17 cellular contexts compared by ENCODE assay signal in the genomic region with DNA sequence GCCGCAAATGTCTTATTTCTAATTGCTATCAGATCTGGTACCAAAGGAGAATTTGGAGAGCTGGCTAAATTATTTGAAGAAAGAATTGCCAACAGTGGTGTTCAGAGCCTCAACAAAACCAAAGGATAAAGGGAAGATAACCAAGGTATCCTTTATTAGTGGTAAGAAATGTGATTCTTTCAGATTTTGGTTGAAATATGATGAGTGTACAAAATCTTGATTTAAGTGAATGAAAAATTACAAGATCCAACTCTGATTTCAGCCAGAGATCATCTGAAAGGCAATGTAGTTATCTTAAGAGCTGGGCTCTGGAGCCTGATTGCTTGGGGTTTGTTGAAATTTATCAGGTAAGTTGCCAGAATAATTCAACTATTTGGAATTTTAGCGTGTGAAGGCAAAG. TPM values are rescaled to one million over a fixed set of nuclear protein-coding genes. Genes with fewer than 3 reads are reported as not detected.
DNase-seq lines count a peak whose midpoint lies in the region; ATAC-seq and TF ChIP-seq lines count a peak whose summit lies in the region.
"Had no signal": no experiment of that assay in that cellular context is flagged by ENCODE, and none has a peak within 500 bp of the region (broad histone marks: within the 10 kb centered on the region; RNA-seq: fewer than 3 reads in every experiment).

No MANE protein-coding gene starts in this region.

- ATAC-seq in activated T-cell treated with anti-CD3 and anti-CD28 coated beads, Interleukin-2, amount 50 U/mL, for 72 hours (replicated peaks in 1 of 2) = no peak
- ATAC-seq in HG03280 (IDR thresholded peaks at IDR 0.05; ENCODE audit: unreplicated experiment) = no peak
- no peak for ATAC-seq in aorta (ENCODE audit: low FRiP score)

- H3K27ac Mint-ChIP-seq in activated T-cell treated with anti-CD3 and anti-CD28 coated beads, Interleukin-2, amount 50 U/mL, for 72 hours = peak overlapping the region; percentile 100
- H3K27ac Mint-ChIP-seq in brain = peak overlapping the region in 3 of 5 experiments; percentile 1 to 62 (median 12)

- H3K36me3 ChIP-seq in SK-N-MC (ENCODE audit: insufficient read depth, low read length) (peaks cover 86% of the 10 kb centered on the region), prostate gland (peaks cover 12 to 29% of the 10 kb centered on the region in 2 donors), aorta (ENCODE audit: control insufficient read depth in 1 of 2, insufficient read depth in 2 of 2, low read length in 1 of 2) (peaks cover 15 to 18% of the 10 kb centered on the region in 2 donors), BE2C (peaks cover 88% of the 10 kb centered on the region)

- peaks cover 32 to 68% of the 10 kb centered on the region in 2 donors for H3K36me3 Mint-ChIP-seq in activated T-cell treated with anti-CD3 and anti-CD28 coated beads, Interleukin-2, amount 50 U/mL, for 72 hours (ENCODE audit: insufficient read depth in 2 of 2)
- peaks cover 88% of the 10 kb centered on the region for H3K36me3 Mint-ChIP-seq in brain

- TF ChIP-seq POLR2A in prostate gland (IDR thresholded peaks at IDR 0.05) = no peak

- no peaks in the 10 kb centered on the region for H3K9me3 Mint-ChIP-seq in activated T-cell treated with anti-CD3 and anti-CD28 coated beads, Interleukin-2, amount 50 U/mL, for 72 hours
- H3K9me3 Mint-ChIP-seq in brain = peaks cover 0 to 5% (median 0%) of the 10 kb centered on the region in 5 experiments

- DNase-seq in activated T-cell treated with anti-CD3 and anti-CD28 coated beads, Interleukin-2, amount 50 U/mL, for 72 hours = no peak
- DNase-seq in activated T-cell treated with anti-CD3 and anti-CD28 coated beads for 4 hours (no peak), SK-N-MC (ENCODE audit: low read depth, low spot score) (no peak), prostate gland (ENCODE audit: low spot score) (no peak), aorta (no peak), BE2C (no peak)
- DNase-seq: activated CD8-positive, alpha-beta memory T cell treated with anti-CD3 and anti-CD28 coated beads, Interleukin-2, amount 50 U/mL, for 48 hours; brain microvascular endothelial cell; NCI-H1092; NCI-H2029; NCI-H226; NCI-H774; Right ventricle myocardium superior; substantia nigra had no signal

- no peak overlapping the region for H3K9ac ChIP-seq in SK-N-MC (ENCODE audit: insufficient read length)

- peaks cover 79% of the 10 kb centered on the region for H3K4me1 Mint-ChIP-seq in activated T-cell treated with anti-CD3 and anti-CD28 coated beads, Interleukin-2, amount 50 U/mL, for 72 hours (ENCODE audit: low read depth)
- peaks cover 24% of the 10 kb centered on the region for H3K4me1 Mint-ChIP-seq in brain

- 93% methylated on average over 2 of the region's 2 CpGs for WGBS in prostate gland
- WGBS in aorta, 2 donors = 81 to 88% methylated on average over 2 of the region's 2 CpGs

- H3K9me3 ChIP-seq in SK-N-MC (ENCODE audit: low read depth, low read length) = no peaks in the 10 kb centered on the region
- no peaks in the 10 kb centered on the region for H3K9me3 ChIP-seq in prostate gland
- H3K9me3 ChIP-seq in aorta (ENCODE audit: control insufficient read depth, low read length) = no peaks in the 10 kb centered on the region
- no peaks in the 10 kb centered on the region for H3K9me3 ChIP-seq in BE2C

- H3K27ac ChIP-seq in SK-N-MC = peak overlapping the region; percentile 13; the same call in 1 of the 2 replicates
- H3K27ac ChIP-seq in prostate gland = peak overlapping the region; percentile 8 to 99
- no peak overlapping the region for H3K27ac ChIP-seq in aorta (ENCODE audit: low read depth in 1 of 2, low read length in 2 of 2)
- H3K27ac ChIP-seq: brain microvascular endothelial cell had no signal

- TF ChIP-seq CTCF in brain (conservative IDR thresholded peaks at IDR 0.05) = no peak
- TF ChIP-seq CTCF in prostate gland (IDR thresholded peaks at IDR 0.05) = no peak
- TF ChIP-seq CTCF in BE2C (IDR thresholded peaks at IDR 0.05; ENCODE audit: low read depth, low read length) = no peak

- intact Hi-C loops in prostate gland (cut with DNase I) = no loop called here
- intact Hi-C loops in aorta (cut with DNase I) = no loop called here

- H3K4me3 ChIP-seq in SK-N-MC (no peak overlapping the region), prostate gland (no peak overlapping the region), aorta (ENCODE audit: low read length in 2 of 2) (no peak overlapping the region), BE2C (ENCODE audit: low read depth, low read length) (no peak overlapping the region)
- H3K4me3 ChIP-seq: lung had no signal

- H3K4me1 ChIP-seq in prostate gland (replicated peaks) = peaks cover 3% of the 10 kb centered on the region
- no peaks in the 10 kb centered on the region for H3K4me1 ChIP-seq in aorta (ENCODE audit: control insufficient read depth in 1 of 2, insufficient read depth in 2 of 2, low read length in 2 of 2)
- H3K4me1 ChIP-seq in BE2C = no peaks in the 10 kb centered on the region

- peak overlapping the region in 1 of 2 donors; percentile 97 for H3K4me3 Mint-ChIP-seq in activated T-cell treated with anti-CD3 and anti-CD28 coated beads, Interleukin-2, amount 50 U/mL, for 72 hours
- H3K4me3 Mint-ChIP-seq in brain = peak overlapping the region in 1 of 5 experiments; percentile 60

- H3K27me3 ChIP-seq in prostate gland (replicated peaks; ENCODE audit: insufficient read depth) (no peaks in the 10 kb centered on the region), aorta (ENCODE audit: control insufficient read depth in 1 of 2, insufficient read depth in 2 of 2, low read length in 1 of 2) (no peaks in the 10 kb centered on the region), BE2C (no peaks in the 10 kb centered on the region)
- H3K27me3 ChIP-seq: brain microvascular endothelial cell had no signal

- H3K27me3 Mint-ChIP-seq in activated T-cell treated with anti-CD3 and anti-CD28 coated beads, Interleukin-2, amount 50 U/mL, for 72 hours (ENCODE audit: low read depth) = no peaks in the 10 kb centered on the region
- peaks cover 10% of the 10 kb centered on the region for H3K27me3 Mint-ChIP-seq in brain

RNA-seq across cellular contexts. Expression of gene GNL3, which starts 4.7 kb away (rescaled TPM):
- 100 to 1,000 TPM; 131 to 158 TPM for total RNA-seq in activated T-cell treated with anti-CD3 and anti-CD28 coated beads, Interleukin-2, amount 50 U/mL, for 72 hours
- polyA plus RNA-seq in brain (ENCODE audit: insufficient read depth, low read depth, low replicate concordance) (13.4 TPM), aorta (10 to 100 TPM; 20.9 to 32.9 TPM)
- total RNA-seq in prostate gland (100 to 1,000 TPM in 1 of 2 donors, 10 to 100 TPM in 1; 50.7 to 116 TPM), aorta (10 to 100 TPM; 52.0 to 70.3 TPM)
- polyA plus RNA-seq in BE2C (2012; ENCODE audit: insufficient read depth, insufficient read length, low read depth) = 75.2 TPM

RNA-seq across cellular contexts. Expression of gene PBRM1, which starts 4.8 kb away (rescaled TPM):
- total RNA-seq in activated T-cell treated with anti-CD3 and anti-CD28 coated beads, Interleukin-2, amount 50 U/mL, for 72 hours = 10 to 100 TPM; 66.2 to 66.7 TPM
- polyA plus RNA-seq in brain (ENCODE audit: insufficient read depth, low read depth, low replicate concordance) (27.5 TPM), aorta (10 to 100 TPM in 1 of 2 donors, 1 to 10 TPM in 1; 6.9 to 11.3 TPM)
- total RNA-seq in prostate gland (10 to 100 TPM; 72.5 to 77.5 TPM), aorta (10 to 100 TPM; 61.6 to 73.8 TPM)
- polyA plus RNA-seq in BE2C (2012; ENCODE audit: insufficient read depth, insufficient read length, low read depth) = 14.8 TPM

RNA-seq across cellular contexts. Expression of gene GLT8D1, which starts 15.0 kb away (rescaled TPM):
- 10 to 100 TPM; 37.8 to 38.3 TPM for total RNA-seq in activated T-cell treated with anti-CD3 and anti-CD28 coated beads, Interleukin-2, amount 50 U/mL, for 72 hours
- 29.4 TPM for polyA plus RNA-seq in brain (ENCODE audit: insufficient read depth, low read depth, low replicate concordance)
- 10 to 100 TPM; 68.1 to 71.3 TPM for total RNA-seq in prostate gland
- total RNA-seq in aorta = 10 to 100 TPM; 28.7 to 48.4 TPM
- 10 to 100 TPM; 26.0 to 59.5 TPM for polyA plus RNA-seq in aorta
- 40.6 TPM for polyA plus RNA-seq in BE2C (2012; ENCODE audit: insufficient read depth, insufficient read length, low read depth)

RNA-seq across cellular contexts. Expression of gene SPCS1, which starts 15.3 kb away (rescaled TPM):
- 100 to 1,000 TPM; 100 to 111 TPM for total RNA-seq in activated T-cell treated with anti-CD3 and anti-CD28 coated beads, Interleukin-2, amount 50 U/mL, for 72 hours
- polyA plus RNA-seq in brain (ENCODE audit: insufficient read depth, low read depth, low replicate concordance) (130 TPM), aorta (100 to 1,000 TPM; 114 to 119 TPM)
- total RNA-seq in prostate gland (100 to 1,000 TPM; 144 to 296 TPM), aorta (10 to 100 TPM; 57.2 to 67.5 TPM)
- 134 TPM for polyA plus RNA-seq in BE2C (2012; ENCODE audit: insufficient read depth, insufficient read length, low read depth)

Comparison
In these comparisons a context has a peak if more than half of its experiments do, and no peak if none do; other contexts are left out.
1. H3K27ac ChIP-seq: peak in SK-N-MC (single experiment) and prostate gland (2 of 2); none in aorta (0 of 2).